ENCODE assay signal across 15 cellular contexts in genomic region chr1:182633657-182634281, GRCh38. TPM values are rescaled to one million over a fixed set of nuclear protein-coding genes. Genes with fewer than 3 reads are reported as not detected.
DNase-seq lines count a peak whose midpoint lies in the region; ATAC-seq, FAIRE-seq and TF ChIP-seq lines count a peak whose summit lies in the region.
"Had no signal": no experiment of that assay in that cellular context is flagged by ENCODE, and none has a peak within 500 bp of the region (broad histone marks: within the 10 kb centered on the region; RNA-seq: fewer than 3 reads in every experiment).

No MANE protein-coding gene starts in this region.

- no peaks in the 10 kb centered on the region for H3K79me2 ChIP-seq in OCI-LY3 (ENCODE audit: low read length)

- peak overlapping the region; percentile 45 for H3K4me2 ChIP-seq in OCI-LY3 (ENCODE audit: low read length)

- no peak overlapping the region for H3K9ac ChIP-seq in OCI-LY3 (ENCODE audit: low read length)

- no peaks in the 10 kb centered on the region for H3K36me3 ChIP-seq in OCI-LY3 (replicated peaks; ENCODE audit: low read depth, low read length)
- no peaks in the 10 kb centered on the region for H3K36me3 ChIP-seq in naive thymus-derived CD4-positive, alpha-beta T cell (ENCODE audit: control insufficient read depth in 2 of 3, insufficient read depth in 3 of 3, low read length in 3 of 3)

- FAIRE-seq in GM12892 (lab: Jason Lieb, UNC) = no peak

- H3K4me1 ChIP-seq in OCI-LY3 (ENCODE audit: low read length) = peaks cover 33% of the 10 kb centered on the region
- H3K4me1 ChIP-seq in naive thymus-derived CD4-positive, alpha-beta T cell (ENCODE audit: control insufficient read depth in 2 of 2, insufficient read depth in 2 of 2, low read length in 2 of 2) = peaks cover 13% of the 10 kb centered on the region in 2 donors
- H3K4me1 ChIP-seq: testis had no signal

- peak overlapping the region; percentile 77 for H3K27ac Mint-ChIP-seq in memory B cell
- peak overlapping the region in 1 of 9 donors; percentile 57 for H3K27ac Mint-ChIP-seq in naive thymus-derived CD4-positive, alpha-beta T cell
- H3K27ac Mint-ChIP-seq: T-cell had no signal

- peak overlapping the region; percentile 26; the same call in 1 of the 2 replicates for H2AFZ ChIP-seq in OCI-LY3 (ENCODE audit: low read depth, low read length)

- H3K4me3 ChIP-seq in OCI-LY3 (ENCODE audit: low read length) = no peak overlapping the region
- no peak overlapping the region for H3K4me3 ChIP-seq in naive thymus-derived CD4-positive, alpha-beta T cell (ENCODE audit: low read length)
- H3K4me3 ChIP-seq: testis had no signal

- H3K4me3 Mint-ChIP-seq in memory B cell = no peak overlapping the region
- H3K4me3 Mint-ChIP-seq in naive thymus-derived CD4-positive, alpha-beta T cell = no peak overlapping the region
- H3K4me3 Mint-ChIP-seq: CD8-positive, alpha-beta memory T cell had no signal

- H3K27ac ChIP-seq in OCI-LY3 (ENCODE audit: low read length) = no peak overlapping the region
- no peak overlapping the region for H3K27ac ChIP-seq in naive thymus-derived CD4-positive, alpha-beta T cell (ENCODE audit: low read depth, low read length)
- H3K27ac ChIP-seq: testis had no signal

- no peaks in the 10 kb centered on the region for H3K9me3 Mint-ChIP-seq in memory B cell
- no peaks in the 10 kb centered on the region for H3K9me3 Mint-ChIP-seq in naive thymus-derived CD4-positive, alpha-beta T cell
- H3K9me3 Mint-ChIP-seq: CD8-positive, alpha-beta memory T cell; T-cell had no signal

- H4K20me1 ChIP-seq in OCI-LY3 (ENCODE audit: insufficient read depth, low read length) = no peaks in the 10 kb centered on the region

- TF ChIP-seq POLR2A in GM12892 (IDR thresholded peaks at IDR 0.05; ENCODE audit: low read depth, low read length) = no peak

- peaks cover 42% of the 10 kb centered on the region for H3K4me1 Mint-ChIP-seq in memory B cell
- peaks cover 30 to 42% (median 37%) of the 10 kb centered on the region in 7 donors for H3K4me1 Mint-ChIP-seq in naive thymus-derived CD4-positive, alpha-beta T cell

- ATAC-seq in memory B cell (ENCODE audit: low read depth) = peak; percentile 80
- ATAC-seq in naive thymus-derived CD4-positive, alpha-beta T cell = no peak
- no peak for ATAC-seq in GM21619 (IDR thresholded peaks at IDR 0.05; ENCODE audit: unreplicated experiment)
- no peak for ATAC-seq in HG03196 (IDR thresholded peaks at IDR 0.05; ENCODE audit: unreplicated experiment)
- ATAC-seq: T-cell had no signal

- no peaks in the 10 kb centered on the region for H3K27me3 ChIP-seq in OCI-LY3 (ENCODE audit: low read depth, low read length)
- H3K27me3 ChIP-seq in naive thymus-derived CD4-positive, alpha-beta T cell (ENCODE audit: control insufficient read depth in 2 of 2, insufficient read depth in 2 of 2, low read length in 2 of 2) = no peaks in the 10 kb centered on the region
- H3K27me3 ChIP-seq: testis had no signal

- CTCF ChIA-PET in naive thymus-derived CD4-positive, alpha-beta T cell (lab: Charles Lee) = no interaction called here

- H3K27me3 Mint-ChIP-seq in memory B cell = peaks cover 7% of the 10 kb centered on the region
- H3K27me3 Mint-ChIP-seq in naive thymus-derived CD4-positive, alpha-beta T cell = peaks cover 0 to 49% (median 6%) of the 10 kb centered on the region in 5 donors

- POLR2A ChIA-PET in naive thymus-derived CD4-positive, alpha-beta T cell (lab: Charles Lee) = no interaction called here

- TF ChIP-seq CTCF in OCI-LY3 (IDR thresholded peaks at IDR 0.05; ENCODE audit: low read depth, low read length) = no peak

- intact Hi-C loops in naive thymus-derived CD4-positive, alpha-beta T cell (cut with micrococcal nuclease) = no loop called here

- H3K36me3 Mint-ChIP-seq in memory B cell = no peaks in the 10 kb centered on the region
- H3K36me3 Mint-ChIP-seq in naive thymus-derived CD4-positive, alpha-beta T cell = no peaks in the 10 kb centered on the region
- H3K36me3 Mint-ChIP-seq: CD8-positive, alpha-beta memory T cell; T-cell had no signal

- no peaks in the 10 kb centered on the region for H3K9me3 ChIP-seq in OCI-LY3 (ENCODE audit: insufficient read depth, low read length)
- no peaks in the 10 kb centered on the region for H3K9me3 ChIP-seq in naive thymus-derived CD4-positive, alpha-beta T cell (ENCODE audit: control insufficient read depth in 2 of 3, low read length in 3 of 3)
- H3K9me3 ChIP-seq: testis had no signal

- peak; percentile 51 for DNase-seq in DMS53 (lab: John Stamatoyannopoulos, UW)
- peak; percentile 99 for DNase-seq in NCI-H146 (lab: John Stamatoyannopoulos, UW)
- DNase-seq in memory B cell (ENCODE audit: low spot score in 2 of 2) = no peak
- DNase-seq in GM12892 (ENCODE audit: insufficient read length) = no peak
- no peak for DNase-seq in naive thymus-derived CD4-positive, alpha-beta T cell
- DNase-seq: activated T-cell treated with anti-CD3 and anti-CD28 coated beads, Interleukin-2, amount 50 U/mL, for 1 hour; CD8-positive, alpha-beta memory T cell; occipital lobe; stimulated activated CD4-positive, alpha-beta T cell treated with anti-CD3 and anti-CD28 coated beads, Interleukin-4, amount 100 ng/mL, for 4 hours; T-cell; testis had no signal

RNA-seq across cellular contexts. Expression of gene RGS16, which starts 29.6 kb away (rescaled TPM):
- polyA plus RNA-seq in GM12892 (2012; ENCODE audit: missing spikeins) = 41.1 TPM
- 10 to 100 TPM in 1 of 5 experiments, 1 to 10 TPM in 2, under 1 TPM in 2; 0.49 to 17.5 (median 3.4) TPM for total RNA-seq in naive thymus-derived CD4-positive, alpha-beta T cell
- polyA plus RNA-seq in naive thymus-derived CD4-positive, alpha-beta T cell = under 1 TPM; 0.10 to 0.27 TPM

RNA-seq across cellular contexts. Expression of gene RNASEL, which starts 44.7 kb away (rescaled TPM):
- 5.6 TPM for polyA plus RNA-seq in GM12892 (2012; ENCODE audit: missing spikeins)
- total RNA-seq in naive thymus-derived CD4-positive, alpha-beta T cell = 10 to 100 TPM in 3 of 5 experiments, 1 to 10 TPM in 2; 5.7 to 34.9 (median 12.1) TPM
- polyA plus RNA-seq in naive thymus-derived CD4-positive, alpha-beta T cell = 10 to 100 TPM in 1 of 2 donors, 1 to 10 TPM in 1; 8.2 to 15.1 TPM

RNA-seq across cellular contexts. Expression of gene RGS8, which starts 50.6 kb away (rescaled TPM):
- 0.08 TPM for polyA plus RNA-seq in GM12892 (2012; ENCODE audit: missing spikeins)
- total RNA-seq in naive thymus-derived CD4-positive, alpha-beta T cell = not detected
- polyA plus RNA-seq in naive thymus-derived CD4-positive, alpha-beta T cell = not detected
- total RNA-seq: CD8-positive, alpha-beta memory T cell; T-cell had no signal
- polyA plus RNA-seq: CD8-positive, alpha-beta memory T cell; esophagus had no signal

Comparison
In these comparisons a context has a peak if more than half of its experiments do, and no peak if none do; other contexts are left out.
1. DNase-seq: peak in DMS53 (single experiment) and NCI-H146 (single experiment); none in memory B cell (0 of 2), GM12892 (single experiment) and naive thymus-derived CD4-positive, alpha-beta T cell (0 of 9).